In genomic region chr21:25733859-25734653, GRCh38 we compare ENCODE assay signal across 1 cellular context.
TF ChIP-seq lines count a peak whose summit lies in the region.

No MANE protein-coding gene starts in this region.

TF ChIP-seq in IMR-90, 13 proteins besides CTCF, POLR2A, EP300 and RAD21:
- TF ChIP-seq SMC3 (IDR thresholded peaks at IDR 0.05; ENCODE audit: low read depth, low read length) = no peak
- TF ChIP-seq, protein P1, sequence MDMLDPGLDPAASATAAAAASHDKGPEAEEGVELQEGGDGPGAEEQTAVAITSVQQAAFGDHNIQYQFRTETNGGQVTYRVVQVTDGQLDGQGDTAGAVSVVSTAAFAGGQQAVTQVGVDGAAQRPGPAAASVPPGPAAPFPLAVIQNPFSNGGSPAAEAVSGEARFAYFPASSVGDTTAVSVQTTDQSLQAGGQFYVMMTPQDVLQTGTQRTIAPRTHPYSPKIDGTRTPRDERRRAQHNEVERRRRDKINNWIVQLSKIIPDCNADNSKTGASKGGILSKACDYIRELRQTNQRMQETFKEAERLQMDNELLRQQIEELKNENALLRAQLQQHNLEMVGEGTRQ (IDR thresholded peaks at IDR 0.05; ENCODE audit: low read depth, low read length) = no peak
- no peak for TF ChIP-seq ELK1 (IDR thresholded peaks at IDR 0.05; ENCODE audit: borderline replicate concordance, low read depth, low read length)
- TF ChIP-seq MAZ (IDR thresholded peaks at IDR 0.05; ENCODE audit: borderline replicate concordance, low read depth, low read length) = no peak
- TF ChIP-seq MAFK (IDR thresholded peaks at IDR 0.05; ENCODE audit: low read depth, low read length) = no peak
- TF ChIP-seq RFX5 (IDR thresholded peaks at IDR 0.05; ENCODE audit: low read depth, low read length) = no peak
- no peak for TF ChIP-seq CEBPB (IDR thresholded peaks at IDR 0.05; ENCODE audit: low read depth, low read length)
- TF ChIP-seq NFE2L2 (IDR thresholded peaks at IDR 0.05; ENCODE audit: low read depth, low read length) = no peak
- TF ChIP-seq RCOR1 (IDR thresholded peaks at IDR 0.05; ENCODE audit: insufficient replicate concordance, low read length) = no peak
- TF ChIP-seq FOS (IDR thresholded peaks at IDR 0.05; ENCODE audit: low read depth, low read length) = no peak
- no peak; the same call in 1 of the 2 replicates for TF ChIP-seq MXI1 (IDR thresholded peaks at IDR 0.05; ENCODE audit: borderline replicate concordance, low read depth, low read length)
- no peak for TF ChIP-seq BHLHE40 (IDR thresholded peaks at IDR 0.05; ENCODE audit: low read depth, low read length)
- no peak for TF ChIP-seq CHD1 (IDR thresholded peaks at IDR 0.05; ENCODE audit: low read depth, low read length)
